ENCODE assay signal across 17 cellular contexts in genomic region chr7:127976722-127977121, GRCh38. TPM values are rescaled to one million over a fixed set of nuclear protein-coding genes. Genes with fewer than 3 reads are reported as not detected.
DNase-seq lines count a peak whose midpoint lies in the region; FAIRE-seq and TF ChIP-seq lines count a peak whose summit lies in the region.
"Had no signal": no experiment of that assay in that cellular context is flagged by ENCODE, and none has a peak within 500 bp of the region (broad histone marks: within the 10 kb centered on the region; RNA-seq: fewer than 3 reads in every experiment).

No MANE protein-coding gene starts in this region.

- H3F3A ChIP-seq in neural cell (ENCODE audit: insufficient read depth, low read length, poor library complexity, severe bottlenecking): no peaks in the 10 kb centered on the region

- WGBS in endodermal cell (ENCODE audit: insufficient coverage in 1 of 2, insufficient read length in 1 of 2), 2 experiments: 86 to 93% methylated on average over 7 of the region's 7 CpGs

- no peaks in the 10 kb centered on the region for H3K27me3 ChIP-seq in astrocyte (ENCODE audit: insufficient read depth, low read length)
- no peaks in the 10 kb centered on the region for H3K27me3 ChIP-seq in endodermal cell (ENCODE audit: control insufficient read depth, insufficient read depth, low read length, poor library complexity, severe bottlenecking)
- H3K27me3 ChIP-seq in neural cell (ENCODE audit: insufficient read depth, low read depth, low read length): no peaks in the 10 kb centered on the region
- no peaks in the 10 kb centered on the region for H3K27me3 ChIP-seq in right atrium auricular region

- TF ChIP-seq RAD21 in neural cell (conservative IDR thresholded peaks at IDR 0.05): no peak

- TF ChIP-seq CTCF in astrocyte (IDR thresholded peaks at IDR 0.05; ENCODE audit: insufficient read depth, low read depth, low read length): no peak
- no peak for TF ChIP-seq CTCF in endodermal cell (conservative IDR thresholded peaks at IDR 0.05)
- TF ChIP-seq CTCF in neural cell (IDR thresholded peaks at IDR 0.05; ENCODE audit: poor library complexity, severe bottlenecking): no peak
- no peak for TF ChIP-seq CTCF in right atrium auricular region (IDR thresholded peaks at IDR 0.05)

- H3K27ac Mint-ChIP-seq in astrocyte (ENCODE audit: unreplicated experiment) (peak overlapping the region; percentile 37), endodermal cell (no peak overlapping the region)
- H3K27ac Mint-ChIP-seq: B cell; CD4-positive, CD25-positive, alpha-beta regulatory T cell had no signal

- H3K27ac ChIP-seq in astrocyte (ENCODE audit: low read depth, low read length) (no peak overlapping the region), endodermal cell (ENCODE audit: low read depth, low read length) (peak overlapping the region; percentile 87), neural cell (ENCODE audit: low read length) (no peak overlapping the region), right atrium auricular region (no peak overlapping the region)
- H3K27ac ChIP-seq: SK-N-MC had no signal

- no peak for TF ChIP-seq EP300 in neural cell (conservative IDR thresholded peaks at IDR 0.05; ENCODE audit: poor library complexity, severe bottlenecking)

- H3K27me3 Mint-ChIP-seq in astrocyte (ENCODE audit: low read depth, unreplicated experiment): no peaks in the 10 kb centered on the region
- no peaks in the 10 kb centered on the region for H3K27me3 Mint-ChIP-seq in endodermal cell (ENCODE audit: insufficient read depth)
- H3K27me3 Mint-ChIP-seq: B cell; CD4-positive, CD25-positive, alpha-beta regulatory T cell had no signal

- POLR2A ChIA-PET in HEK293T (lab: Yijun Ruan, JAX): no interaction called here

- H3K36me3 ChIP-seq in astrocyte (ENCODE audit: insufficient read depth, low read length) (peaks cover 3% of the 10 kb centered on the region), endodermal cell (ENCODE audit: control insufficient read depth, insufficient read depth, low read length) (peaks cover 45% of the 10 kb centered on the region), neural cell (ENCODE audit: insufficient read depth, low read length) (no peaks in the 10 kb centered on the region), right atrium auricular region (no peaks in the 10 kb centered on the region)
- H3K36me3 ChIP-seq: HAP-1 had no signal

- no peak overlapping the region for H3K4me2 ChIP-seq in astrocyte (ENCODE audit: low read length)
- no peak overlapping the region for H3K4me2 ChIP-seq in neural cell (ENCODE audit: low read length)

- H3K36me3 Mint-ChIP-seq in astrocyte (ENCODE audit: low read depth, unreplicated experiment) (peaks cover 30% of the 10 kb centered on the region), endodermal cell (ENCODE audit: low read depth) (peaks cover 36% of the 10 kb centered on the region)

- peaks cover 6% of the 10 kb centered on the region for H3K79me2 ChIP-seq in astrocyte (ENCODE audit: insufficient read depth, low read length)
- H3K79me2 ChIP-seq in neural cell (replicated peaks; ENCODE audit: insufficient read depth, low read length): no peaks in the 10 kb centered on the region

- peaks cover 9% of the 10 kb centered on the region for H3K9me3 Mint-ChIP-seq in astrocyte (ENCODE audit: unreplicated experiment)
- H3K9me3 Mint-ChIP-seq in endodermal cell: peaks cover 18% of the 10 kb centered on the region

- H3K9me3 ChIP-seq in astrocyte (ENCODE audit: insufficient read depth, low read depth, low read length) (no peaks in the 10 kb centered on the region), endodermal cell (ENCODE audit: control insufficient read depth, low read length) (peaks cover 26% of the 10 kb centered on the region), neural cell (ENCODE audit: low read length) (no peaks in the 10 kb centered on the region), right atrium auricular region (peaks cover 0 to 8% of the 10 kb centered on the region in 2 donors)
- H3K9me3 ChIP-seq: HAP-1 had no signal

- CTCF ChIA-PET in HEK293T (lab: Yijun Ruan, JAX): no interaction called here

- H3K4me1 Mint-ChIP-seq in astrocyte (ENCODE audit: low read depth, unreplicated experiment): peaks cover 43% of the 10 kb centered on the region
- peaks cover 13% of the 10 kb centered on the region for H3K4me1 Mint-ChIP-seq in endodermal cell

- peaks cover 67% of the 10 kb centered on the region for H4K20me1 ChIP-seq in astrocyte (ENCODE audit: insufficient read depth, low read length)
- no peaks in the 10 kb centered on the region for H4K20me1 ChIP-seq in neural cell (ENCODE audit: insufficient read depth)

- H3K9ac ChIP-seq in astrocyte (ENCODE audit: low read length) (no peak overlapping the region), endodermal cell (ENCODE audit: extremely low read depth, low read length, poor library complexity, severe bottlenecking) (no peak overlapping the region), neural cell (ENCODE audit: low read length) (no peak overlapping the region)

- peak overlapping the region; percentile 20 for H3K4me3 Mint-ChIP-seq in astrocyte (ENCODE audit: unreplicated experiment)
- no peak overlapping the region for H3K4me3 Mint-ChIP-seq in endodermal cell
- H3K4me3 Mint-ChIP-seq: B cell; CD4-positive, CD25-positive, alpha-beta regulatory T cell had no signal

- DNase-seq in astrocyte (ENCODE audit: low read depth) (no peak), endodermal cell (no peak), right atrium auricular region (ENCODE audit: low spot score) (no peak), NCI-H82 treated with DMSO at 0.1 percent for 48 hours (lab: John Stamatoyannopoulos, UW; ENCODE audit: unreplicated experiment) (no peak), HEK293T (ENCODE audit: extremely low spot score) (no peak), SHP77 treated with DMSO at 0.1 percent for 48 hours (lab: John Stamatoyannopoulos, UW) (no peak)
- DNase-seq: Caco-2; CD4-positive, CD25-positive, alpha-beta regulatory T cell; DMS79; NCI-H1417 treated with DMSO at 0.1 percent for 48 hours; NCI-H2029 treated with DMSO at 0.1 percent for 48 hours; NCI-H774 had no signal

- H3K4me1 ChIP-seq in astrocyte (ENCODE audit: insufficient read depth, low read length) (no peaks in the 10 kb centered on the region), endodermal cell (ENCODE audit: control insufficient read depth, insufficient read depth, low read length) (no peaks in the 10 kb centered on the region), right atrium auricular region (peaks cover 0 to 12% of the 10 kb centered on the region in 2 donors)
- H3K4me1 ChIP-seq: Caco-2 had no signal

- FAIRE-seq in astrocyte (lab: Jason Lieb, UNC): no peak

- H3K9me2 ChIP-seq in neural cell (ENCODE audit: insufficient read depth, low read length): no peaks in the 10 kb centered on the region

- H2AFZ ChIP-seq in astrocyte (ENCODE audit: low read depth, low read length) (no peak overlapping the region), neural cell (ENCODE audit: low read depth, low read length) (no peak overlapping the region)

- no peak overlapping the region for H3K4me3 ChIP-seq in astrocyte (ENCODE audit: insufficient read depth, low read depth, low read length)
- H3K4me3 ChIP-seq in endodermal cell (ENCODE audit: low read length): no peak overlapping the region
- H3K4me3 ChIP-seq in neural cell (ENCODE audit: low read length): peak overlapping the region; percentile 9
- H3K4me3 ChIP-seq in right atrium auricular region: no peak overlapping the region
- H3K4me3 ChIP-seq: HAP-1, SK-N-MC had no signal

TF ChIP-seq in neural cell, 6 proteins besides CTCF, POLR2A, EP300 and RAD21 (continues in another document):
- TF ChIP-seq MXI1 (conservative IDR thresholded peaks at IDR 0.05; ENCODE audit: poor library complexity, severe bottlenecking) (no peak), SMC3 (conservative IDR thresholded peaks at IDR 0.05; ENCODE audit: poor library complexity) (no peak)

TF ChIP-seq in HEK293T, 16 proteins besides CTCF, POLR2A, EP300 and RAD21:
- TF ChIP-seq FOXM1 (IDR thresholded peaks at IDR 0.05; ENCODE audit: borderline replicate concordance) (no peak), TARDBP (IDR thresholded peaks at IDR 0.05) (no peak), L3MBTL2 (conservative IDR thresholded peaks at IDR 0.05) (no peak), NFRKB (IDR thresholded peaks at IDR 0.05) (no peak), SUZ12 (IDR thresholded peaks at IDR 0.05) (no peak), FOXA1 (IDR thresholded peaks at IDR 0.05) (no peak), SP1 (IDR thresholded peaks at IDR 0.05) (no peak), CTBP1 (IDR thresholded peaks at IDR 0.05; ENCODE audit: borderline replicate concordance) (no peak), HDGF (IDR thresholded peaks at IDR 0.05; ENCODE audit: borderline replicate concordance) (no peak), ELF4 (IDR thresholded peaks at IDR 0.05) (no peak), ARNT (IDR thresholded peaks at IDR 0.05) (no peak), BHLHE40 (IDR thresholded peaks at IDR 0.05; ENCODE audit: borderline replicate concordance) (no peak), ZNF384 (IDR thresholded peaks at IDR 0.05) (no peak), PKNOX1 (IDR thresholded peaks at IDR 0.05) (no peak)

RNA-seq across cellular contexts. Expression of gene LRRC4, which starts 54.5 kb away (rescaled TPM):
- total RNA-seq in astrocyte (4.4 and 4.5 TPM in 2 replicates), endodermal cell (1 to 10 TPM; 1.5 TPM), right atrium auricular region (1 to 10 TPM; 2.9 to 7.2 TPM)
- 18.8 TPM for polyA plus RNA-seq in endodermal cell (2013, experiment 1 of 2)
- 16.4 TPM for polyA plus RNA-seq in endodermal cell (2013, experiment 2 of 2)
- polyA plus RNA-seq in neural cell: 15.7 and 15.8 TPM in 2 replicates
- polyA minus RNA-seq in neural cell: 31.2 and 34.7 TPM in 2 replicates
- total RNA-seq: Caco-2; CD4-positive, CD25-positive, alpha-beta regulatory T cell; HT-29 had no signal
